Comparison of ENCODE assay signal across 19 cellular contexts in the genomic region with DNA sequence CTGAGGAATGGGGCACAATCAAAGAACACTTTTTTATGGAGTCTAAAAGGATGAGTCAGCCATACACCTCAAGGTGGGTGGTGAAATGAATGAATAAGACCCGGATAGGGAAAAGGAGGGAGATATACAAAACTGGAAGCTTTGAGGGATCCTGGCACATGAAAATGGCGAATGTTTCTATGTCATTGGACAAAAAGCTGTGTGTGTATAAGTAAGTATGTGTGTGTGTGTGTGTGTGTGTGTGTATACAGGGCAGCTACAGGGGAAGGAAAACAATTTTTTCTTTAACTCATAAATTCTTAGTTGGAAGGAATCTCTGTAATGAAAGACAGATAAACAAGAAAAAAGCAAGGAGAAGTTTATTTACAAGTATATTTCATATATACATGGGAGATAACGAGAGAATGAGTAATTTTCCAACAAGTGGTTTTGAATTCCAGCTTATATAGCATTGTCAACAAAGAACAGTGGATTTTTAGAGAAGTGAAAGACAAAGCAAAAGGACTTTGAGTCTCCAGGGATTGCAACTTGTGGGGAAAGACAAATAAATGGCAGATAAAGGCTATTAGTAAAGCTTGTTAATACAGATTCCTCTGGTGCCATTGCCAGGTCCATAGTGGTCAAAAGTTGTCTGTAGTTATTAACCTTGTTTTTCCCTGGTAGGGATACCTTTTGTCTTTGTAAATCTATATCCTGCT.
"Had no signal": no experiment of that assay in that cellular context is flagged by ENCODE, and none has a peak within 500 bp of the region (broad histone marks: within the 10 kb centered on the region; RNA-seq: fewer than 3 reads in every experiment).

No MANE protein-coding gene starts in this region.

- H3K27ac Mint-ChIP-seq: activated CD4-positive, alpha-beta memory T cell treated with anti-CD3 and anti-CD28 coated beads, Interleukin-2, amount 10 ng/mL, durations not matched to agents 7 days and 5 days; activated CD8-positive, alpha-beta memory T cell treated with anti-CD3 and anti-CD28 coated beads, Interleukin-2, amount 10 ng/mL, durations not matched to agents 7 days and 5 days; activated naive CD8-positive, alpha-beta T cell treated with anti-CD3 and anti-CD28 coated beads for 36 hours; dendritic cell treated with granulocyte-macrophage colony-stimulating factor and Interleukin-4, amounts not matched to agents 40 ng/mL and 50 ng/mL, for 4 days; neural progenitor cell; stimulated activated naive B cell treated with anti-CD40 and anti-IgM and Interleukin-4, amounts not matched to agents 10 μg/mL and 1 μg/mL and 100 μg/mL, for 72 hours had no signal

- ATAC-seq: activated CD8-positive, alpha-beta memory T cell treated with anti-CD3 and anti-CD28 coated beads, Interleukin-2, amount 10 ng/mL, durations not matched to agents 7 days and 5 days; left colon; stimulated activated naive B cell treated with anti-CD40 and anti-IgM and Interleukin-4, amounts not matched to agents 10 μg/mL and 1 μg/mL and 100 μg/mL, for 72 hours had no signal

- H3K27me3 Mint-ChIP-seq: activated CD8-positive, alpha-beta memory T cell treated with anti-CD3 and anti-CD28 coated beads, Interleukin-2, amount 10 ng/mL, durations not matched to agents 7 days and 5 days; dendritic cell treated with granulocyte-macrophage colony-stimulating factor and Interleukin-4, amounts not matched to agents 40 ng/mL and 50 ng/mL, for 4 days had no signal

- H3K9me3 Mint-ChIP-seq: activated CD4-positive, alpha-beta memory T cell treated with anti-CD3 and anti-CD28 coated beads, Interleukin-2, amount 10 ng/mL, durations not matched to agents 7 days and 5 days; activated naive CD8-positive, alpha-beta T cell treated with anti-CD3 and anti-CD28 coated beads for 36 hours; dendritic cell treated with granulocyte-macrophage colony-stimulating factor and Interleukin-4, amounts not matched to agents 40 ng/mL and 50 ng/mL, for 4 days; neural progenitor cell; stimulated activated naive B cell treated with anti-CD40 and anti-IgM and Interleukin-4, amounts not matched to agents 10 μg/mL and 1 μg/mL and 100 μg/mL, for 72 hours had no signal

- H3K4me3 ChIP-seq: cardiac muscle cell, esophagus squamous epithelium, lung, neural progenitor cell, sigmoid colon, thoracic aorta, upper lobe of left lung had no signal

- H3K27me3 ChIP-seq: cardiac muscle cell, esophagus squamous epithelium, neural progenitor cell, sigmoid colon, upper lobe of left lung had no signal

- H3K36me3 Mint-ChIP-seq: activated CD8-positive, alpha-beta memory T cell treated with anti-CD3 and anti-CD28 coated beads, Interleukin-2, amount 10 ng/mL, durations not matched to agents 7 days and 5 days; activated naive CD8-positive, alpha-beta T cell treated with anti-CD3 and anti-CD28 coated beads for 36 hours; neural progenitor cell; stimulated activated naive B cell treated with anti-CD40 and anti-IgM and Interleukin-4, amounts not matched to agents 10 μg/mL and 1 μg/mL and 100 μg/mL, for 72 hours had no signal

- H3K4me2 ChIP-seq: neural progenitor cell had no signal

- H3K4me1 ChIP-seq: esophagus squamous epithelium, sigmoid colon, upper lobe of left lung had no signal

- H3K4me3 Mint-ChIP-seq: activated CD4-positive, alpha-beta memory T cell treated with anti-CD3 and anti-CD28 coated beads, Interleukin-2, amount 10 ng/mL, durations not matched to agents 7 days and 5 days; activated CD8-positive, alpha-beta memory T cell treated with anti-CD3 and anti-CD28 coated beads, Interleukin-2, amount 10 ng/mL, durations not matched to agents 7 days and 5 days; activated naive CD8-positive, alpha-beta T cell treated with anti-CD3 and anti-CD28 coated beads for 36 hours; dendritic cell treated with granulocyte-macrophage colony-stimulating factor and Interleukin-4, amounts not matched to agents 40 ng/mL and 50 ng/mL, for 4 days; neural progenitor cell; stimulated activated naive B cell treated with anti-CD40 and anti-IgM and Interleukin-4, amounts not matched to agents 10 μg/mL and 1 μg/mL and 100 μg/mL, for 72 hours had no signal

- H3K9me3 ChIP-seq: esophagus squamous epithelium, sigmoid colon, thoracic aorta, upper lobe of left lung had no signal

- DNase-seq: activated CD4-positive, alpha-beta memory T cell treated with anti-CD3 and anti-CD28 coated beads, Interleukin-2, amount 10 ng/mL, durations not matched to agents 7 days and 5 days; activated CD4-positive, alpha-beta T cell treated with anti-CD3 and anti-CD28 coated beads for 48 hours; activated CD4-positive, CD25-positive, alpha-beta regulatory T cell; activated CD8-positive, alpha-beta memory T cell treated with anti-CD3 and anti-CD28 coated beads, Interleukin-2, amount 10 ng/mL, durations not matched to agents 7 days and 5 days; activated naive CD4-positive, alpha-beta T cell; activated naive CD8-positive, alpha-beta T cell treated with anti-CD3 and anti-CD28 coated beads for 36 hours; amniotic stem cell; effector CD8-positive, alpha-beta T cell; esophagus squamous epithelium; left colon; midbrain; sigmoid colon; stimulated activated naive B cell treated with anti-CD40 and anti-IgM and Interleukin-4, amounts not matched to agents 10 μg/mL and 1 μg/mL and 100 μg/mL, for 72 hours; upper lobe of left lung had no signal

- H3K36me3 ChIP-seq: cardiac muscle cell, esophagus squamous epithelium, neural progenitor cell, sigmoid colon, thoracic aorta, upper lobe of left lung had no signal

- H3K9ac ChIP-seq: neural progenitor cell had no signal

- H3K4me1 Mint-ChIP-seq: activated CD4-positive, alpha-beta memory T cell treated with anti-CD3 and anti-CD28 coated beads, Interleukin-2, amount 10 ng/mL, durations not matched to agents 7 days and 5 days; activated CD8-positive, alpha-beta memory T cell treated with anti-CD3 and anti-CD28 coated beads, Interleukin-2, amount 10 ng/mL, durations not matched to agents 7 days and 5 days; activated naive CD8-positive, alpha-beta T cell treated with anti-CD3 and anti-CD28 coated beads for 36 hours; stimulated activated naive B cell treated with anti-CD40 and anti-IgM and Interleukin-4, amounts not matched to agents 10 μg/mL and 1 μg/mL and 100 μg/mL, for 72 hours had no signal

- H3K27ac ChIP-seq: cardiac muscle cell, esophagus squamous epithelium, neural progenitor cell, sigmoid colon, thoracic aorta, upper lobe of left lung had no signal
